22 cellular contexts compared by ENCODE assay signal in genomic region chr9:97385626-97386264, GRCh38. TPM values are rescaled to one million over a fixed set of nuclear protein-coding genes. Genes with fewer than 3 reads are reported as not detected.
A peak's percentile ranks its signal among the peaks of the same experiment; 100 is the strongest.
DNase-seq lines count a peak whose midpoint lies in the region; ATAC-seq, FAIRE-seq and TF ChIP-seq lines count a peak whose summit lies in the region.
"Had no signal": no experiment of that assay in that cellular context is flagged by ENCODE, and none has a peak within 500 bp of the region (broad histone marks: within the 10 kb centered on the region; RNA-seq: fewer than 3 reads in every experiment).

No MANE protein-coding gene starts in this region.

- no peaks in the 10 kb centered on the region for H3K23me2 ChIP-seq in H1 (ENCODE audit: low read depth, low read length)

- H3K9ac ChIP-seq in BLaER1 treated with 17β-estradiol and CSF1 and Interleukin-3, amounts not matched to agents 10 nM and 100 nM: 0 out of 22 replicates have a peak overlapping the region, but pooled peaks of 1 of the 11 experiments have one; percentile 9
- no peak overlapping the region for H3K9ac ChIP-seq in H1 (replicated peaks in 1 of 4; ENCODE audit: extremely low read depth in 1 of 4, low read depth in 3 of 4, low read length in 3 of 4)
- no peak overlapping the region for H3K9ac ChIP-seq in mucosa of rectum (ENCODE audit: low read depth in 1 of 2, low read length in 2 of 2)
- H3K9ac ChIP-seq: GM23248, KMS-11 had no signal

- DNase-seq in H7 (peak; percentile 33), H1 (ENCODE audit: low read depth in 1 of 2, low spot score in 2 of 2) (no peak), foreskin fibroblast (no peak), mucosa of descending colon (no peak)
- DNase-seq: DMS153; DND-41; GM23248; NCI-H2029; NCI-H446; NCI-H524 treated with DMSO at 0.1 percent for 48 hours; NCI-H82; NK-92 treated with Interleukin-12 subunit alpha and Interleukin-12 subunit beta, amount 100 ng/mL, for 24 hours; SHP77 treated with DMSO at 0.1 percent for 48 hours had no signal

- POLR2A ChIA-PET in H1 (lab: Charles Lee; ENCODE audit: partially characterized antibody): interaction anchor here (0.9 to 1.6 kb wide), 3 partner anchors 10 to 164 kb away, joined by 3 to 5 read pairs (median 4); no protein-coding TSS in a partner anchor

- H4K8ac ChIP-seq in H1 (ENCODE audit: extremely low read depth, insufficient read depth, low read length): no peak overlapping the region

- no peak overlapping the region for H3K23ac ChIP-seq in H1 (ENCODE audit: insufficient read length)

- H2BK12ac ChIP-seq in H1 (ENCODE audit: low read depth, low read length): peak overlapping the region; percentile 33; the same call in 1 of the 2 replicates

- no peak overlapping the region for H2BK120ac ChIP-seq in H1 (replicated peaks; ENCODE audit: low read depth, low read length)

- no peaks in the 10 kb centered on the region for H3K27me3 ChIP-seq in BLaER1 treated with 17β-estradiol and CSF1 and Interleukin-3, amounts not matched to agents 10 nM and 100 nM
- H3K27me3 ChIP-seq in H7 (ENCODE audit: control insufficient read depth, insufficient read depth, low read length) (peaks cover 7% of the 10 kb centered on the region), H1 (replicated peaks in 1 of 4; ENCODE audit: control insufficient read depth in 3 of 4, extremely low read depth in 1 of 4, insufficient read depth in 3 of 4, low read length in 3 of 4) (no peaks in the 10 kb centered on the region; a peak in 1 of 7 replicates), mucosa of rectum (ENCODE audit: control insufficient read depth in 2 of 2, insufficient read depth in 2 of 2, low read length in 2 of 2) (no peaks in the 10 kb centered on the region)

- no peak overlapping the region for H2AFZ ChIP-seq in H1 (ENCODE audit: low read length)
- H2AFZ ChIP-seq: GM23248 had no signal

- peaks cover 12 to 38% (median 24%) of the 10 kb centered on the region in 10 experiments for H3K4me1 ChIP-seq in BLaER1 treated with 17β-estradiol and CSF1 and Interleukin-3, amounts not matched to agents 10 nM and 100 nM
- H3K4me1 ChIP-seq in H1 (replicated peaks in 1 of 4; ENCODE audit: control insufficient read depth in 3 of 4, insufficient read depth in 4 of 4, low read length in 3 of 4) (peaks cover 0 to 19% (median 9%) of the 10 kb centered on the region in 4 experiments; a peak in 6 of 7 replicates), mucosa of rectum (ENCODE audit: control insufficient read depth in 2 of 2, insufficient read depth in 2 of 2, low read length in 2 of 2) (peaks cover 19 to 31% of the 10 kb centered on the region in 2 donors), mucosa of descending colon (ENCODE audit: low read depth) (peaks cover 17% of the 10 kb centered on the region)
- H3K4me1 ChIP-seq: HAP-1 had no signal

- H2BK20ac ChIP-seq in H1 (ENCODE audit: low read length): peak overlapping the region; percentile 66; the same call in 1 of the 2 replicates

- no peak for TF ChIP-seq POLR2A in H1 (IDR thresholded peaks at IDR 0.05; ENCODE audit: control extremely low read depth in 1 of 2, low read depth in 2 of 2, low read length in 2 of 2)

- intact Hi-C loops in mucosa of descending colon (cut with DNase I, micrococcal nuclease): no loop called here

- FAIRE-seq in H1 (lab: Jason Lieb, UNC): no peak
- FAIRE-seq: A549, GM12892, GM19239 had no signal

- H3K36me3 ChIP-seq in BLaER1 treated with 17β-estradiol and CSF1 and Interleukin-3, amounts not matched to agents 10 nM and 100 nM: no peaks in the 10 kb centered on the region
- H3K36me3 ChIP-seq in H7 (replicated peaks; ENCODE audit: control insufficient read depth, insufficient read depth, low read length): no peaks in the 10 kb centered on the region
- no peaks in the 10 kb centered on the region for H3K36me3 ChIP-seq in H1 (ENCODE audit: control insufficient read depth in 2 of 4, insufficient read depth in 4 of 4, low read length in 3 of 4)
- H3K36me3 ChIP-seq in mucosa of rectum (ENCODE audit: control insufficient read depth in 2 of 2, insufficient read depth in 2 of 2, low read length in 2 of 2): no peaks in the 10 kb centered on the region
- H3K36me3 ChIP-seq in mucosa of descending colon (ENCODE audit: low read depth): no peaks in the 10 kb centered on the region
- H3K36me3 ChIP-seq: HAP-1 had no signal

- H3K79me1 ChIP-seq in H1 (ENCODE audit: low read depth, low read length): no peaks in the 10 kb centered on the region

- ATAC-seq in HG02981 (IDR thresholded peaks at IDR 0.05; ENCODE audit: unreplicated experiment) (no peak), mucosa of descending colon (no peak)

- no peak overlapping the region for H4K91ac ChIP-seq in H1 (replicated peaks; ENCODE audit: insufficient read length, low read length)

- H2BK5ac ChIP-seq in H1 (ENCODE audit: low read depth, low read length): no peak overlapping the region

- 89% methylated on average over 15 of the region's 15 CpGs; no CpG with 5 or more reads in 1 of the 2 experiments for WGBS in H1 (ENCODE audit: extremely low coverage in 1 of 2, insufficient coverage in 1 of 2, insufficient read length in 1 of 2, insufficient replicate concordance in 2 of 2, low coverage in 1 of 2, low lambda C conversion rate in 2 of 2, missing lambda C conversion rate in 1 of 2), 2 experiments

- no peak overlapping the region for H3K18ac ChIP-seq in H1 (ENCODE audit: extremely low read depth, low read length)

- TF ChIP-seq RAD21 in H1 (IDR thresholded peaks at IDR 0.05 in 1 of 2, conservative IDR thresholded peaks at IDR 0.05 in 1 of 2; ENCODE audit: low read depth in 2 of 2, low read length in 2 of 2): no peak

- H4K20me1 ChIP-seq in BLaER1 treated with 17β-estradiol and CSF1 and Interleukin-3, amounts not matched to agents 10 nM and 100 nM: peaks cover 0 to 4% (median 0%) of the 10 kb centered on the region in 11 experiments; a peak in 2 of 22 replicates
- no peaks in the 10 kb centered on the region for H4K20me1 ChIP-seq in H1 (replicated peaks in 1 of 2; ENCODE audit: control insufficient read depth in 1 of 2, insufficient read depth in 2 of 2, low read length in 2 of 2)

- H2AK5ac ChIP-seq in H1 (ENCODE audit: low read depth, low read length): no peak overlapping the region

- no peak overlapping the region for H3K4me3 ChIP-seq in BLaER1 treated with 17β-estradiol and CSF1 and Interleukin-3, amounts not matched to agents 10 nM and 100 nM
- H3K4me3 ChIP-seq in H7 (ENCODE audit: insufficient read depth, low read depth, low read length): no peak overlapping the region
- no peak overlapping the region for H3K4me3 ChIP-seq in H1 (ENCODE audit: extremely low read depth in 1 of 4, insufficient read depth in 2 of 4, low read depth in 3 of 4, low read length in 4 of 4)
- no peak overlapping the region for H3K4me3 ChIP-seq in mucosa of rectum (ENCODE audit: low read length in 2 of 2)
- no peak overlapping the region for H3K4me3 ChIP-seq in foreskin fibroblast (ENCODE audit: low read depth in 1 of 2, low read length in 2 of 2)
- no peak overlapping the region for H3K4me3 ChIP-seq in mucosa of descending colon
- H3K4me3 ChIP-seq: A549, GM23248, HAP-1 had no signal

- H3K56ac ChIP-seq in H1 (replicated peaks; ENCODE audit: insufficient read length, low read depth, low read length): no peak overlapping the region

- CTCF ChIA-PET in H1 (lab: Charles Lee; ENCODE audit: partially characterized antibody): interaction anchor here (0.7 to 9.2 kb wide), 21 partner anchors 10 to 529 kb away, joined by 3 to 140 read pairs (median 5); no protein-coding TSS in a partner anchor

- H3K9me3 ChIP-seq in BLaER1 treated with 17β-estradiol and CSF1 and Interleukin-3, amounts not matched to agents 10 nM and 100 nM (replicated peaks in 1 of 11): no peaks in the 10 kb centered on the region
- no peaks in the 10 kb centered on the region for H3K9me3 ChIP-seq in H1 (ENCODE audit: insufficient read depth in 2 of 2, low read depth in 1 of 2, low read length in 1 of 2)
- no peaks in the 10 kb centered on the region for H3K9me3 ChIP-seq in mucosa of rectum (ENCODE audit: control insufficient read depth in 2 of 2, low read length in 2 of 2)
- no peaks in the 10 kb centered on the region for H3K9me3 ChIP-seq in mucosa of descending colon
- H3K9me3 ChIP-seq: A549, HAP-1 had no signal

- no peak overlapping the region for H3K4ac ChIP-seq in H1 (replicated peaks; ENCODE audit: insufficient read length, low read depth, low read length)

- H2BK15ac ChIP-seq in H1 (ENCODE audit: low read length): no peak overlapping the region; the same call in 1 of the 2 replicates

- H3K79me2 ChIP-seq in H1 (ENCODE audit: control insufficient read depth in 1 of 2, insufficient read depth in 2 of 2, low read length in 2 of 2): no peaks in the 10 kb centered on the region

- H3K14ac ChIP-seq in H1 (ENCODE audit: insufficient read length): no peak overlapping the region

- TF ChIP-seq EP300 in H1 (IDR thresholded peaks at IDR 0.05; ENCODE audit: borderline replicate concordance in 1 of 2, low read depth in 2 of 2, low read length in 2 of 2): no peak

- H3K27ac ChIP-seq in BLaER1 treated with 17β-estradiol and CSF1 and Interleukin-3, amounts not matched to agents 10 nM and 100 nM: no peak overlapping the region
- H3K27ac ChIP-seq in H1 (ENCODE audit: low read depth, low read length) (no peak overlapping the region), mucosa of rectum (ENCODE audit: low read depth in 2 of 2, low read length in 2 of 2) (peak overlapping the region; percentile 43 to 64)
- H3K27ac ChIP-seq: GM23248, KMS-11, RWPE1 had no signal

- no peak for TF ChIP-seq CTCF in H1 (IDR thresholded peaks at IDR 0.05; ENCODE audit: control extremely low read depth in 1 of 3, insufficient read depth in 1 of 3, low read depth in 1 of 3, low read length in 3 of 3)
- TF ChIP-seq CTCF in foreskin fibroblast (IDR thresholded peaks at IDR 0.05; ENCODE audit: low read depth, low read length): no peak
- no peak for TF ChIP-seq CTCF in mucosa of descending colon (IDR thresholded peaks at IDR 0.05)

- H4K5ac ChIP-seq in H1 (ENCODE audit: insufficient read length, low read depth, low read length): no peak overlapping the region

- peak overlapping the region; percentile 40 to 59 (median 51) for H3K4me2 ChIP-seq in BLaER1 treated with 17β-estradiol and CSF1 and Interleukin-3, amounts not matched to agents 10 nM and 100 nM
- no peak overlapping the region for H3K4me2 ChIP-seq in H1 (ENCODE audit: insufficient read depth in 1 of 2, low read depth in 2 of 2, low read length in 2 of 2)
- H3K4me2 ChIP-seq: A549, KMS-11 had no signal

TF ChIP-seq in H1, 55 proteins besides CTCF, POLR2A, EP300 and RAD21 (continues in another document):
- no peak for TF ChIP-seq CHD2 (IDR thresholded peaks at IDR 0.05; ENCODE audit: low read length)

RNA-seq across cellular contexts. Expression of gene TDRD7, which starts 26.2 kb away (rescaled TPM):
- 4.0 and 7.7 TPM in 2 replicates for total RNA-seq in H7 (2014; rRNA removed; shearing (Covaris generic))
- total RNA-seq in H1 (2021; fragmentation: NEBNext Ultra II Directional; extraction: Animal tissue kit (Norgen Biotek cat#: 25700)): 2.1 and 2.3 TPM in 2 replicates
- 0.63 and 1.2 TPM in 2 replicates for polyA plus RNA-seq in H1 (2011; rRNA removed)
- polyA plus RNA-seq in H1 (2011; cell fraction: cytosol; rRNA removed): 1.1 TPM
- polyA plus RNA-seq in H1 (2011; cell fraction: nucleus; rRNA removed): 0.67 TPM
- 1.6 to 1.9 TPM (median 1.8 TPM) in 4 replicates for polyA plus RNA-seq in H1 (2012, experiment 1 of 2)
- 0.14 TPM for polyA plus RNA-seq in H1 (2012, experiment 2 of 2)
- 1.7 TPM for polyA plus RNA-seq in H1 (2013, experiment 1 of 2)
- polyA plus RNA-seq in H1 (2013, experiment 2 of 2): 1.5 TPM
- polyA minus RNA-seq in H1 (2011; rRNA and poly(A)+ RNA removed): 1.5 and 2.4 TPM in 2 replicates
- 0.73 TPM for polyA minus RNA-seq in H1 (2011; cell fraction: cytosol; rRNA and poly(A)+ RNA removed)
- polyA minus RNA-seq in H1 (2011; cell fraction: nucleus; rRNA and poly(A)+ RNA removed): 2.1 TPM
- total RNA-seq in mucosa of descending colon: 10 to 100 TPM; 31.1 to 36.6 (median 33.4) TPM

Comparison
In these comparisons a context has a peak if more than half of its experiments do, and no peak if none do; other contexts are left out.
1. H3K27ac ChIP-seq: peak in mucosa of rectum (2 of 2); none in BLaER1 treated with 17β-estradiol and CSF1 and Interleukin-3, amounts not matched to agents 10 nM and 100 nM (0 of 11) and H1 (single experiment).
2. H3K4me2 ChIP-seq: peak in BLaER1 treated with 17β-estradiol and CSF1 and Interleukin-3, amounts not matched to agents 10 nM and 100 nM (11 of 11); none in H1 (0 of 2).